Comparison of ENCODE assay signal across 18 cellular contexts in genomic region chr22:21055564-21055834, GRCh38. TPM values are rescaled to one million over a fixed set of nuclear protein-coding genes. Genes with fewer than 3 reads are reported as not detected.
DNase-seq lines count a peak whose midpoint lies in the region; ATAC-seq and TF ChIP-seq lines count a peak whose summit lies in the region.
"Had no signal": no experiment of that assay in that cellular context is flagged by ENCODE, and none has a peak within 500 bp of the region (broad histone marks: within the 10 kb centered on the region; RNA-seq: fewer than 3 reads in every experiment).

No MANE protein-coding gene starts in this region.

- H3K4me1 Mint-ChIP-seq in activated naive CD4-positive, alpha-beta T cell treated with anti-CD3 and anti-CD28 coated beads, Interleukin-2, amount 50 U/mL, for 24 hours = peaks cover 18% of the 10 kb centered on the region
- H3K4me1 Mint-ChIP-seq in activated naive CD4-positive, alpha-beta T cell treated with anti-CD3 and anti-CD28 coated beads for 36 hours (ENCODE audit: low read depth) = peaks cover 15% of the 10 kb centered on the region
- peaks cover 23% of the 10 kb centered on the region for H3K4me1 Mint-ChIP-seq in activated T-helper 17 cell treated with anti-CD3 and anti-CD28 coated beads, Interleukin-2, amount 50 U/mL, for 72 hours
- H3K4me1 Mint-ChIP-seq in naive thymus-derived CD8-positive, alpha-beta T cell = peaks cover 14 to 27% (median 20%) of the 10 kb centered on the region in 4 donors
- H3K4me1 Mint-ChIP-seq in HFFc6 (ENCODE audit: low read depth) = peaks cover 25% of the 10 kb centered on the region

- no peak for TF ChIP-seq CTCF in HEK293 (tag by site-specific recombination; IDR thresholded peaks at IDR 0.05)
- no peak for TF ChIP-seq CTCF in HFFc6 (IDR thresholded peaks at IDR 0.05)

- CTCF ChIA-PET in activated naive CD4-positive, alpha-beta T cell treated with anti-CD3 and anti-CD28 coated beads for 36 hours (lab: Charles Lee) = interaction anchor here (1.1 to 1.3 kb wide), 2 partner anchors 16 to 25 kb away, joined by 3 read pairs; no protein-coding TSS in a partner anchor
- CTCF ChIA-PET in HEK293 (lab: Yijun Ruan, JAX) = interaction anchor here (1.1 kb wide), 1 partner anchor 99 kb away, joined by 3 read pairs; no protein-coding TSS in a partner anchor

- no peaks in the 10 kb centered on the region for H3K36me3 Mint-ChIP-seq in activated naive CD4-positive, alpha-beta T cell treated with anti-CD3 and anti-CD28 coated beads, Interleukin-2, amount 50 U/mL, for 24 hours
- H3K36me3 Mint-ChIP-seq in activated naive CD4-positive, alpha-beta T cell treated with anti-CD3 and anti-CD28 coated beads for 36 hours (ENCODE audit: low read depth) = no peaks in the 10 kb centered on the region
- no peaks in the 10 kb centered on the region for H3K36me3 Mint-ChIP-seq in activated T-helper 17 cell treated with anti-CD3 and anti-CD28 coated beads, Interleukin-2, amount 50 U/mL, for 72 hours (ENCODE audit: low read depth)
- no peaks in the 10 kb centered on the region for H3K36me3 Mint-ChIP-seq in naive thymus-derived CD8-positive, alpha-beta T cell
- H3K36me3 Mint-ChIP-seq in HFFc6 (ENCODE audit: low read depth) = no peaks in the 10 kb centered on the region
- H3K36me3 Mint-ChIP-seq: CD8-positive, alpha-beta T cell had no signal

- DNase-seq in activated naive CD4-positive, alpha-beta T cell treated with anti-CD3 and anti-CD28 coated beads for 36 hours = no peak
- no peak for DNase-seq in naive thymus-derived CD8-positive, alpha-beta T cell
- DNase-seq in kidney tubule cell (ENCODE audit: low spot score) (no peak), HFFc6 (no peak)
- DNase-seq in stimulated activated CD4-positive, alpha-beta T cell treated with anti-CD3 and anti-CD28 coated beads, Interleukin-1b, Interleukin-23, amount 100 ng/mL, for 48 hours = no peak
- DNase-seq: CD8-positive, alpha-beta T cell; DMS79 treated with DMSO at 0.1 percent for 48 hours; NCI-H1417; NCI-H1930; NCI-H2171 treated with DMSO at 0.1 percent for 48 hours; Peyer's patch; SHP77 had no signal

- POLR2A ChIA-PET in HEK293 (lab: Yijun Ruan, JAX) = no interaction called here
- POLR2A ChIA-PET in naive thymus-derived CD8-positive, alpha-beta T cell (lab: Charles Lee) = no interaction called here

- H3K4me1 ChIP-seq in HEK293 (ENCODE audit: control insufficient read depth, insufficient read depth, low read length) = no peaks in the 10 kb centered on the region
- H3K4me1 ChIP-seq: A549, Peyer's patch had no signal

- intact Hi-C loops in activated naive CD4-positive, alpha-beta T cell treated with anti-CD3 and anti-CD28 coated beads for 36 hours (cut with micrococcal nuclease) = no loop called here

- H3K9me3 ChIP-seq in HEK293 (ENCODE audit: control insufficient read depth, insufficient read depth, low read depth, low read length) = no peaks in the 10 kb centered on the region
- H3K9me3 ChIP-seq: A549, Peyer's patch had no signal

- ATAC-seq in activated T-helper 17 cell treated with anti-CD3 and anti-CD28 coated beads, Interleukin-2, amount 50 U/mL, for 72 hours (replicated peaks) = no peak
- ATAC-seq in naive thymus-derived CD8-positive, alpha-beta T cell = no peak
- ATAC-seq: A549; CD8-positive, alpha-beta T cell had no signal

- H3K36me3 ChIP-seq in HEK293 (ENCODE audit: control insufficient read depth in 2 of 2, insufficient read depth in 1 of 2, low read length in 2 of 2) = no peaks in the 10 kb centered on the region
- H3K36me3 ChIP-seq: Peyer's patch had no signal

- no peaks in the 10 kb centered on the region for H3K27me3 Mint-ChIP-seq in activated naive CD4-positive, alpha-beta T cell treated with anti-CD3 and anti-CD28 coated beads, Interleukin-2, amount 50 U/mL, for 24 hours
- peaks cover 3% of the 10 kb centered on the region for H3K27me3 Mint-ChIP-seq in activated naive CD4-positive, alpha-beta T cell treated with anti-CD3 and anti-CD28 coated beads for 36 hours (ENCODE audit: low read depth)
- H3K27me3 Mint-ChIP-seq in activated T-helper 17 cell treated with anti-CD3 and anti-CD28 coated beads, Interleukin-2, amount 50 U/mL, for 72 hours = peaks cover 7% of the 10 kb centered on the region
- peaks cover 0 to 3% (median 0%) of the 10 kb centered on the region in 5 donors for H3K27me3 Mint-ChIP-seq in naive thymus-derived CD8-positive, alpha-beta T cell
- H3K27me3 Mint-ChIP-seq in HFFc6 (ENCODE audit: insufficient read depth) = peaks cover 27% of the 10 kb centered on the region

- H3K27ac Mint-ChIP-seq in activated naive CD4-positive, alpha-beta T cell treated with anti-CD3 and anti-CD28 coated beads, Interleukin-2, amount 50 U/mL, for 24 hours = no peak overlapping the region
- no peak overlapping the region for H3K27ac Mint-ChIP-seq in activated naive CD4-positive, alpha-beta T cell treated with anti-CD3 and anti-CD28 coated beads for 36 hours
- H3K27ac Mint-ChIP-seq in activated T-helper 17 cell treated with anti-CD3 and anti-CD28 coated beads, Interleukin-2, amount 50 U/mL, for 72 hours = peak overlapping the region; percentile 14
- H3K27ac Mint-ChIP-seq in naive thymus-derived CD8-positive, alpha-beta T cell = peak overlapping the region in 2 of 10 donors; percentile 17 to 77
- H3K27ac Mint-ChIP-seq in HFFc6 = no peak overlapping the region
- H3K27ac Mint-ChIP-seq: CD8-positive, alpha-beta T cell had no signal

- no peak overlapping the region for H3K4me3 ChIP-seq in HEK293 (ENCODE audit: low read depth, low read length)
- H3K4me3 ChIP-seq: A549, Peyer's patch had no signal

- H3K4me3 Mint-ChIP-seq in activated naive CD4-positive, alpha-beta T cell treated with anti-CD3 and anti-CD28 coated beads, Interleukin-2, amount 50 U/mL, for 24 hours = peak overlapping the region; percentile 72
- no peak overlapping the region for H3K4me3 Mint-ChIP-seq in activated naive CD4-positive, alpha-beta T cell treated with anti-CD3 and anti-CD28 coated beads for 36 hours
- H3K4me3 Mint-ChIP-seq in activated T-helper 17 cell treated with anti-CD3 and anti-CD28 coated beads, Interleukin-2, amount 50 U/mL, for 72 hours = peak overlapping the region; percentile 3
- H3K4me3 Mint-ChIP-seq in naive thymus-derived CD8-positive, alpha-beta T cell = peak overlapping the region in 8 of 10 donors; percentile 51 to 82 (median 72)
- no peak overlapping the region for H3K4me3 Mint-ChIP-seq in HFFc6

- no peaks in the 10 kb centered on the region for H3K9me3 Mint-ChIP-seq in activated naive CD4-positive, alpha-beta T cell treated with anti-CD3 and anti-CD28 coated beads, Interleukin-2, amount 50 U/mL, for 24 hours
- no peaks in the 10 kb centered on the region for H3K9me3 Mint-ChIP-seq in activated naive CD4-positive, alpha-beta T cell treated with anti-CD3 and anti-CD28 coated beads for 36 hours
- H3K9me3 Mint-ChIP-seq in activated T-helper 17 cell treated with anti-CD3 and anti-CD28 coated beads, Interleukin-2, amount 50 U/mL, for 72 hours = no peaks in the 10 kb centered on the region
- no peaks in the 10 kb centered on the region for H3K9me3 Mint-ChIP-seq in naive thymus-derived CD8-positive, alpha-beta T cell
- no peaks in the 10 kb centered on the region for H3K9me3 Mint-ChIP-seq in HFFc6
- H3K9me3 Mint-ChIP-seq: CD8-positive, alpha-beta T cell had no signal

- no peak overlapping the region for H3K27ac ChIP-seq in HEK293 (ENCODE audit: extremely low read depth, low read depth, low read length)
- H3K27ac ChIP-seq: A549, Peyer's patch had no signal

TF ChIP-seq in HEK293, 187 proteins besides CTCF, POLR2A, EP300 and RAD21 (continues in another document):
- no peak for TF ChIP-seq PRDM6 (tag by site-specific recombination; IDR thresholded peaks at IDR 0.05)

RNA-seq across cellular contexts. Expression of gene LRRC74B, which starts 9.8 kb away (rescaled TPM):
- total RNA-seq in activated naive CD4-positive, alpha-beta T cell treated with anti-CD3 and anti-CD28 coated beads for 36 hours = not detected
- total RNA-seq in activated T-helper 17 cell treated with anti-CD3 and anti-CD28 coated beads, Interleukin-2, amount 50 U/mL, for 72 hours = not detected
- under 1 TPM in 1 of 2 experiments, not detected in 1; 0.11 TPM for total RNA-seq in naive thymus-derived CD8-positive, alpha-beta T cell
- polyA plus RNA-seq in naive thymus-derived CD8-positive, alpha-beta T cell = not detected
- total RNA-seq in HFFc6 (2021; fragmentation: NEBNext Ultra II Directional; extraction: Animal tissue kit (Norgen Biotek cat#: 25700)) = not detected
- total RNA-seq: CD8-positive, alpha-beta T cell; H7; NCI-H460; Peyer's patch had no signal

RNA-seq across cellular contexts. Expression of gene SLC7A4, which starts 23.1 kb away (rescaled TPM):
- not detected for total RNA-seq in activated naive CD4-positive, alpha-beta T cell treated with anti-CD3 and anti-CD28 coated beads for 36 hours
- not detected for total RNA-seq in activated T-helper 17 cell treated with anti-CD3 and anti-CD28 coated beads, Interleukin-2, amount 50 U/mL, for 72 hours
- total RNA-seq in naive thymus-derived CD8-positive, alpha-beta T cell = 1 to 10 TPM in 1 of 2 experiments, under 1 TPM in 1; 0.69 to 1.3 TPM
- polyA plus RNA-seq in naive thymus-derived CD8-positive, alpha-beta T cell = 1 to 10 TPM in 2 of 3 donors, under 1 TPM in 1; 0.99 to 1.4 (median 1.2) TPM
- total RNA-seq in HFFc6 (2021; fragmentation: NEBNext Ultra II Directional; extraction: Animal tissue kit (Norgen Biotek cat#: 25700)) = under 1 TPM in 1 of 6 experiments, not detected in 5; 0.07 TPM
- total RNA-seq: CD8-positive, alpha-beta T cell; H7; NCI-H460 had no signal
- polyA plus RNA-seq: A549 had no signal

RNA-seq across cellular contexts. Expression of gene P2RX6, which starts 40.5 kb away (rescaled TPM):
- under 1 TPM in 1 of 2 experiments, not detected in 1; 0.12 TPM for total RNA-seq in activated naive CD4-positive, alpha-beta T cell treated with anti-CD3 and anti-CD28 coated beads for 36 hours
- under 1 TPM in 1 of 2 donors, not detected in 1; 0.28 TPM for total RNA-seq in activated T-helper 17 cell treated with anti-CD3 and anti-CD28 coated beads, Interleukin-2, amount 50 U/mL, for 72 hours
- total RNA-seq in naive thymus-derived CD8-positive, alpha-beta T cell = 1 to 10 TPM; 2.7 to 4.5 TPM
- 1 to 10 TPM in 1 of 3 donors, under 1 TPM in 2; 0.25 to 1.1 (median 0.74) TPM for polyA plus RNA-seq in naive thymus-derived CD8-positive, alpha-beta T cell
- total RNA-seq in HFFc6 (2021; fragmentation: NEBNext Ultra II Directional; extraction: Animal tissue kit (Norgen Biotek cat#: 25700)) = 1 to 10 TPM; 1.6 to 4.0 (median 1.9) TPM

RNA-seq across cellular contexts. Expression of gene THAP7, which starts 53.6 kb away (rescaled TPM):
- total RNA-seq in activated naive CD4-positive, alpha-beta T cell treated with anti-CD3 and anti-CD28 coated beads for 36 hours = 10 to 100 TPM; 20.4 to 21.2 TPM
- 10 to 100 TPM; 19.6 to 27.1 TPM for total RNA-seq in activated T-helper 17 cell treated with anti-CD3 and anti-CD28 coated beads, Interleukin-2, amount 50 U/mL, for 72 hours
- 10 to 100 TPM; 68.5 to 70.5 TPM for total RNA-seq in naive thymus-derived CD8-positive, alpha-beta T cell
- polyA plus RNA-seq in naive thymus-derived CD8-positive, alpha-beta T cell = 10 to 100 TPM; 31.7 to 55.5 (median 41.1) TPM
- total RNA-seq in HFFc6 (2021; fragmentation: NEBNext Ultra II Directional; extraction: Animal tissue kit (Norgen Biotek cat#: 25700)) = 10 to 100 TPM; 17.8 to 23.1 (median 21.1) TPM

Comparison
In these comparisons a context has a peak if more than half of its experiments do, and no peak if none do; other contexts are left out.
1. H3K4me3 Mint-ChIP-seq: peak in activated naive CD4-positive, alpha-beta T cell treated with anti-CD3 and anti-CD28 coated beads, Interleukin-2, amount 50 U/mL, for 24 hours (single experiment), activated T-helper 17 cell treated with anti-CD3 and anti-CD28 coated beads, Interleukin-2, amount 50 U/mL, for 72 hours (single experiment) and naive thymus-derived CD8-positive, alpha-beta T cell (8 of 10); none in activated naive CD4-positive, alpha-beta T cell treated with anti-CD3 and anti-CD28 coated beads for 36 hours (single experiment) and HFFc6 (single experiment).